Comparison of ENCODE assay signal across 9 cellular contexts in genomic region chr18:59921384-59921891, GRCh38. TPM values are rescaled to one million over a fixed set of nuclear protein-coding genes. Genes with fewer than 3 reads are reported as not detected.
DNase-seq lines count a peak whose midpoint lies in the region; ATAC-seq and TF ChIP-seq lines count a peak whose summit lies in the region.
"Had no signal": no experiment of that assay in that cellular context is flagged by ENCODE, and none has a peak within 500 bp of the region (broad histone marks: within the 10 kb centered on the region; RNA-seq: fewer than 3 reads in every experiment).

No MANE protein-coding gene starts in this region.

- H2AFZ ChIP-seq in osteoblast (ENCODE audit: low read length): no peak overlapping the region

- peak; percentile 30 for ATAC-seq in GM19025 (IDR thresholded peaks at IDR 0.05; ENCODE audit: low read depth, unreplicated experiment)
- peak; percentile 32 for ATAC-seq in HG03095 (IDR thresholded peaks at IDR 0.05; ENCODE audit: unreplicated experiment)
- peak; percentile 61 for ATAC-seq in activated B cell treated with CpG ODN at 0.5 μM for 24 hours (ENCODE audit: low read depth)

- no peaks in the 10 kb centered on the region for H3K9me3 Mint-ChIP-seq in activated B cell treated with CpG ODN at 0.5 μM for 24 hours

- H3K27ac ChIP-seq in osteoblast (ENCODE audit: low read depth, low read length): no peak overlapping the region
- H3K27ac ChIP-seq: uterus had no signal

- H3K27me3 ChIP-seq in osteoblast (ENCODE audit: insufficient read depth, low read length): peaks cover 13% of the 10 kb centered on the region
- H3K27me3 ChIP-seq: uterus had no signal

- no peaks in the 10 kb centered on the region for H3K79me2 ChIP-seq in osteoblast (ENCODE audit: insufficient read depth, low read length)

- H3K36me3 ChIP-seq in osteoblast (ENCODE audit: insufficient read depth, low read length): no peaks in the 10 kb centered on the region
- H3K36me3 ChIP-seq: uterus had no signal

- H3K9me3 ChIP-seq in osteoblast (ENCODE audit: low read depth, low read length): no peaks in the 10 kb centered on the region
- H3K9me3 ChIP-seq: uterus had no signal

- POLR2A ChIA-PET in activated B cell treated with CpG ODN at 0.5 μM for 24 hours (lab: Charles Lee): interaction anchor here (0.6 to 7.9 kb wide), 7 partner anchors 16 to 80 kb away, joined by 3 to 103 read pairs (median 5); partner anchors contain the start of gene PMAIP1

- H4K20me1 ChIP-seq in osteoblast (ENCODE audit: insufficient read depth, low read length): no peaks in the 10 kb centered on the region

- no peak for DNase-seq in activated B cell treated with CpG ODN at 0.5 μM for 24 hours
- peak; percentile 71 for DNase-seq in stimulated activated CD4-positive, alpha-beta T cell treated with anti-CD3 and anti-CD28 coated beads, Interleukin-1b, Interleukin-23, amount 100 ng/mL, for 48 hours
- no peak for DNase-seq in hypothalamus (lab: John Stamatoyannopoulos, UW)
- DNase-seq in osteoblast (ENCODE audit: insufficient read length, low spot score, missing footprints): no peak
- no peak for DNase-seq in amniotic stem cell (lab: John Stamatoyannopoulos, UW)
- DNase-seq in dermis blood vessel endothelial cell: no peak
- DNase-seq: uterus had no signal

- CTCF ChIA-PET in activated B cell treated with CpG ODN at 0.5 μM for 24 hours (lab: Charles Lee): interaction anchor here (1.0 kb wide), 1 partner anchor 16 kb away, joined by 3 read pairs; no protein-coding TSS in a partner anchor

- H3K4me3 Mint-ChIP-seq in activated B cell treated with CpG ODN at 0.5 μM for 24 hours: peak overlapping the region; percentile 36

- peak overlapping the region; percentile 72 for H3K27ac Mint-ChIP-seq in activated B cell treated with CpG ODN at 0.5 μM for 24 hours

- H3K27me3 Mint-ChIP-seq in activated B cell treated with CpG ODN at 0.5 μM for 24 hours: no peaks in the 10 kb centered on the region

- H3K4me2 ChIP-seq in osteoblast (ENCODE audit: insufficient read depth, low read length): no peak overlapping the region

- no peak overlapping the region for H3K4me3 ChIP-seq in osteoblast (ENCODE audit: insufficient read depth, low read length)
- H3K4me3 ChIP-seq: uterus had no signal

- no peak for TF ChIP-seq CTCF in activated B cell treated with CpG ODN at 0.5 μM for 24 hours (IDR thresholded peaks at IDR 0.05)
- TF ChIP-seq CTCF in osteoblast (IDR thresholded peaks at IDR 0.05; ENCODE audit: extremely low read depth, low read depth, low read length): no peak

- intact Hi-C loops in activated B cell treated with CpG ODN at 0.5 μM for 24 hours (cut with micrococcal nuclease): loop anchor here (1.0 kb wide), 1 partner anchor 36 kb away; no protein-coding TSS in a partner anchor

- H3K4me1 ChIP-seq in osteoblast (ENCODE audit: insufficient read depth, low read length): peaks cover 13% of the 10 kb centered on the region
- H3K4me1 ChIP-seq: uterus had no signal

- no peaks in the 10 kb centered on the region for H3K36me3 Mint-ChIP-seq in activated B cell treated with CpG ODN at 0.5 μM for 24 hours (ENCODE audit: low read depth)

- peaks cover 49% of the 10 kb centered on the region for H3K4me1 Mint-ChIP-seq in activated B cell treated with CpG ODN at 0.5 μM for 24 hours

RNA-seq across cellular contexts. Expression of gene PMAIP1, which starts 21.6 kb away (rescaled TPM):
- total RNA-seq in activated B cell treated with CpG ODN at 0.5 μM for 24 hours (68.5 and 69.9 TPM in 2 replicates), osteoblast (3.5 and 4.0 TPM in 2 replicates), dermis blood vessel endothelial cell (11.7 and 14.3 TPM in 2 replicates)
